ENCODE assay signal across 23 cellular contexts in the genomic region with DNA sequence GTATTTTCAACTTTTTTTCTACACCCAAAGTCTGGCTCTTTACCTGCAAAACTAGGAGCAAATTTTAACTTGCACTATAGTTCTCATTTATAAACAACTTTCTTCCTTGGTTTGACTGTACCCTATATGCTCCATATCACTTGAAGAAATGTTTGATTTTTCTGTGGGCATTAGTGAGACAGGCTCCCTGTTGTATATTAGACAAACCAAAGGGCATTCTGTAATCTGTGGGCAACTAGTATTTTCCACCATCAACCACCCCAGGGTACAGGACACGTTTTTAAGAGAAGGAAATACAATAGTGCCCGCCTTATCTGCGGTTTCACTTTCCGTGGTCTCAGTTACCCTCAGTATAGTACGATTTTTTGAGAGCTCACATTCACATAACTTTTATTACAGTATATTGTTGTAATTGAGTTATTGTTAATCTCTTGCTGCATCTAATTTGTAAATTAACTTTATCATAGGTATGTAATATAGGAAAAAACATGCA.
"Had no signal": no experiment of that assay in that cellular context is flagged by ENCODE, and none has a peak within 500 bp of the region (broad histone marks: within the 10 kb centered on the region; RNA-seq: fewer than 3 reads in every experiment).

No MANE protein-coding gene starts in this region.

- H3K27ac ChIP-seq: adrenal gland, SK-N-MC, WERI-Rb-1 had no signal

- H3K27me3 ChIP-seq: adrenal gland had no signal

- H3K9me3 Mint-ChIP-seq: activated CD4-positive, alpha-beta memory T cell treated with anti-CD3 and anti-CD28 coated beads, Interleukin-2, amount 10 ng/mL, durations not matched to agents 7 days and 5 days; activated naive CD8-positive, alpha-beta T cell treated with anti-CD3 and anti-CD28 coated beads, Interleukin-2, amount 10 ng/mL, durations not matched to agents 7 days and 5 days had no signal

- H3K9me3 ChIP-seq: adrenal gland had no signal

- H3K27me3 Mint-ChIP-seq: activated CD4-positive, alpha-beta memory T cell treated with anti-CD3 and anti-CD28 coated beads, Interleukin-2, amount 10 ng/mL, durations not matched to agents 7 days and 5 days; activated CD4-positive, alpha-beta T cell treated with anti-CD3 and anti-CD28 coated beads for 36 hours; activated naive CD8-positive, alpha-beta T cell treated with anti-CD3 and anti-CD28 coated beads, Interleukin-2, amount 10 ng/mL, durations not matched to agents 7 days and 5 days had no signal

- H3K27ac Mint-ChIP-seq: activated CD4-positive, alpha-beta memory T cell treated with anti-CD3 and anti-CD28 coated beads, Interleukin-2, amount 10 ng/mL, durations not matched to agents 7 days and 5 days; activated naive CD8-positive, alpha-beta T cell treated with anti-CD3 and anti-CD28 coated beads, Interleukin-2, amount 10 ng/mL, durations not matched to agents 7 days and 5 days had no signal

- H3K4me3 ChIP-seq: adrenal gland, SK-N-MC had no signal

- ATAC-seq: activated CD4-positive, alpha-beta T cell treated with anti-CD3 and anti-CD28 coated beads for 36 hours; Panc1; Right ventricle myocardium inferior had no signal

- H3K4me3 Mint-ChIP-seq: activated CD4-positive, alpha-beta memory T cell treated with anti-CD3 and anti-CD28 coated beads, Interleukin-2, amount 10 ng/mL, durations not matched to agents 7 days and 5 days; activated CD4-positive, alpha-beta T cell treated with anti-CD3 and anti-CD28 coated beads for 36 hours; activated naive CD8-positive, alpha-beta T cell treated with anti-CD3 and anti-CD28 coated beads, Interleukin-2, amount 10 ng/mL, durations not matched to agents 7 days and 5 days had no signal

- H3K4me1 Mint-ChIP-seq: activated CD4-positive, alpha-beta memory T cell treated with anti-CD3 and anti-CD28 coated beads, Interleukin-2, amount 10 ng/mL, durations not matched to agents 7 days and 5 days; activated CD4-positive, alpha-beta T cell treated with anti-CD3 and anti-CD28 coated beads for 36 hours had no signal

- H3K4me1 ChIP-seq: adrenal gland had no signal

- H3K36me3 ChIP-seq: adrenal gland, WERI-Rb-1 had no signal

- DNase-seq: activated CD4-positive, alpha-beta memory T cell treated with anti-CD3 and anti-CD28 coated beads, Interleukin-2, amount 10 ng/mL, durations not matched to agents 7 days and 5 days; activated CD4-positive, alpha-beta T cell treated with anti-CD3 and anti-CD28 coated beads for 36 hours; activated CD4-positive, alpha-beta T cell treated with anti-CD3 and anti-CD28 coated beads, Interleukin-2, amount 50 U/mL, for 1 hour; activated CD8-positive, alpha-beta memory T cell treated with anti-CD3 and anti-CD28 coated beads, Interleukin-2, amount 50 U/mL, for 48 hours; activated naive CD4-positive, alpha-beta T cell treated with anti-CD3 and anti-CD28 coated beads, Interleukin-2, amount 50 U/mL, for 16 hours; activated naive CD8-positive, alpha-beta T cell treated with anti-CD3 and anti-CD28 coated beads, Interleukin-2, amount 10 ng/mL, durations not matched to agents 7 days and 5 days; activated T-cell treated with anti-CD3 and anti-CD28 coated beads, Interleukin-2, amount 50 U/mL, for 1 hour; adrenal gland; anterior cingulate cortex; NCI-H1105 treated with DMSO at 0.1 percent for 48 hours; NCI-H1436 treated with DMSO at 0.1 percent for 48 hours; NCI-H187 treated with DMSO at 0.1 percent for 48 hours; NCI-H2081 treated with DMSO at 0.1 percent for 48 hours; NCI-H2171 treated with DMSO at 0.1 percent for 48 hours; NCI-H226; NCI-H526; NCI-H82; RPMI8226; T-helper 1 cell; WERI-Rb-1 had no signal
